1 cellular context compared by ENCODE assay signal in the genomic region with DNA sequence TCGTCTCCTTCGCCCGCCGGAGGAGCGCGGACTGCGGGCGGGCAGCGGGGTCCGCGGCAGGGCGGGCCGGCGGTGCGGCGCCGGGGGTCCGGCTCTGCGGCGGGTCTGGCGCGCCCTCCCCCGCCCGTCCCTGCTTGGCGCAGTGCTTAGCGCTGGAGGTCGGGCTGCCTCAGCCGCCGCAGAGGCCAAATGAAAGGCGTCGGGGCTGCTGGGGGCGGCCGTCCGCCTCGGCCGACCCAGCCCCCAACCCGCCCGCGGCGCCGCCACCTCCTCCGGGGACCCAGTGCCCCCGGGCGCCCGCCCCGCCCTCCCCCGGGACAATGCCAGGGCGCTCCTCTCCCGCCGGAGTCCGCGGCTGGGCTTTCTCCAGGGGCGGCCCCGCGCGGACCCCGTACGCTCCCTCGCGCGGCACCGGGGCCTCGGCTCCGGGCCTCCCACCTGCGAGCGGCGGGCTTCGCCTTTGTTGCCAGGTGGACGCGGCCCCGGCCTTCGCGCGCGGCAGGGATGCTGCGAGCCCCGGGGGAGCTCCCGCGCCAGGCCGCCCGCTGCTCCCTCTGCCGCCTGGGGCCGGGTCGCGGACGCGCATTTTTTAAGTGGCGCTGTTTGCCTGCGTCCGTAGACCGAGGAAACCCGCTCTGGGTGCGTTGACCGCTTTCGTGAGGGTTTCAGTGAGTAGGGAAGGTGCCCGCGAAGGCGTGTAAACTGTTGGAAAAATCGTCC.
TF ChIP-seq lines count a peak whose summit lies in the region.

No MANE protein-coding gene starts in this region.

TF ChIP-seq in K562, 482 proteins besides CTCF, POLR2A, EP300 and RAD21 (continued from another document):
- TF ChIP-seq, protein P1, sequence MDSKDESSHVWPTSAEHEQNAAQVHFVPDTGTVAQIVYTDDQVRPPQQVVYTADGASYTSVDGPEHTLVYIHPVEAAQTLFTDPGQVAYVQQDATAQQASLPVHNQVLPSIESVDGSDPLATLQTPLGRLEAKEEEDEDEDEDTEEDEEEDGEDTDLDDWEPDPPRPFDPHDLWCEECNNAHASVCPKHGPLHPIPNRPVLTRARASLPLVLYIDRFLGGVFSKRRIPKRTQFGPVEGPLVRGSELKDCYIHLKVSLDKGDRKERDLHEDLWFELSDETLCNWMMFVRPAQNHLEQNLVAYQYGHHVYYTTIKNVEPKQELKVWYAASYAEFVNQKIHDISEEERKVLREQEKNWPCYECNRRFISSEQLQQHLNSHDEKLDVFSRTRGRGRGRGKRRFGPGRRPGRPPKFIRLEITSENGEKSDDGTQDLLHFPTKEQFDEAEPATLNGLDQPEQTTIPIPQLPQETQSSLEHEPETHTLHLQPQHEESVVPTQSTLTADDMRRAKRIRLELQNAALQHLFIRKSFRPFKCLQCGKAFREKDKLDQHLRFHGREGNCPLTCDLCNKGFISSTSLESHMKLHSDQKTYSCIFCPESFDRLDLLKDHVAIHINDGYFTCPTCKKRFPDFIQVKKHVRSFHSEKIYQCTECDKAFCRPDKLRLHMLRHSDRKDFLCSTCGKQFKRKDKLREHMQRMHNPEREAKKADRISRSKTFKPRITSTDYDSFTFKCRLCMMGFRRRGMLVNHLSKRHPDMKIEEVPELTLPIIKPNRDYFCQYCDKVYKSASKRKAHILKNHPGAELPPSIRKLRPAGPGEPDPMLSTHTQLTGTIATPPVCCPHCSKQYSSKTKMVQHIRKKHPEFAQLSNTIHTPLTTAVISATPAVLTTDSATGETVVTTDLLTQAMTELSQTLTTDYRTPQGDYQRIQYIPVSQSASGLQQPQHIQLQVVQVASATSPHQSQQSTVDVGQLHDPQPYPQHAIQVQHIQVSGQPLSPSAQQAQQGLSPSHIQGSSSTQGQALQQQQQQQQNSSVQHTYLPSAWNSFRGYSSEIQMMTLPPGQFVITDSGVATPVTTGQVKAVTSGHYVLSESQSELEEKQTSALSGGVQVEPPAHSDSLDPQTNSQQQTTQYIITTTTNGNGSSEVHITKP (IDR thresholded peaks at IDR 0.05; ENCODE audit: partially characterized antibody), result no peak
- TF ChIP-seq NFIC (IDR thresholded peaks at IDR 0.05), result no peak
- no peak for TF ChIP-seq ZNF699 (CRISPR knock-in tag; IDR thresholded peaks at IDR 0.05; ENCODE audit: insufficient replicate concordance)
- no peak for TF ChIP-seq LARP7 (IDR thresholded peaks at IDR 0.05)
- TF ChIP-seq MECOM (CRISPR knock-in tag; IDR thresholded peaks at IDR 0.05), result no peak
- TF ChIP-seq PPARD (CRISPR knock-in tag; IDR thresholded peaks at IDR 0.05), result no peak
- TF ChIP-seq, protein P2, sequence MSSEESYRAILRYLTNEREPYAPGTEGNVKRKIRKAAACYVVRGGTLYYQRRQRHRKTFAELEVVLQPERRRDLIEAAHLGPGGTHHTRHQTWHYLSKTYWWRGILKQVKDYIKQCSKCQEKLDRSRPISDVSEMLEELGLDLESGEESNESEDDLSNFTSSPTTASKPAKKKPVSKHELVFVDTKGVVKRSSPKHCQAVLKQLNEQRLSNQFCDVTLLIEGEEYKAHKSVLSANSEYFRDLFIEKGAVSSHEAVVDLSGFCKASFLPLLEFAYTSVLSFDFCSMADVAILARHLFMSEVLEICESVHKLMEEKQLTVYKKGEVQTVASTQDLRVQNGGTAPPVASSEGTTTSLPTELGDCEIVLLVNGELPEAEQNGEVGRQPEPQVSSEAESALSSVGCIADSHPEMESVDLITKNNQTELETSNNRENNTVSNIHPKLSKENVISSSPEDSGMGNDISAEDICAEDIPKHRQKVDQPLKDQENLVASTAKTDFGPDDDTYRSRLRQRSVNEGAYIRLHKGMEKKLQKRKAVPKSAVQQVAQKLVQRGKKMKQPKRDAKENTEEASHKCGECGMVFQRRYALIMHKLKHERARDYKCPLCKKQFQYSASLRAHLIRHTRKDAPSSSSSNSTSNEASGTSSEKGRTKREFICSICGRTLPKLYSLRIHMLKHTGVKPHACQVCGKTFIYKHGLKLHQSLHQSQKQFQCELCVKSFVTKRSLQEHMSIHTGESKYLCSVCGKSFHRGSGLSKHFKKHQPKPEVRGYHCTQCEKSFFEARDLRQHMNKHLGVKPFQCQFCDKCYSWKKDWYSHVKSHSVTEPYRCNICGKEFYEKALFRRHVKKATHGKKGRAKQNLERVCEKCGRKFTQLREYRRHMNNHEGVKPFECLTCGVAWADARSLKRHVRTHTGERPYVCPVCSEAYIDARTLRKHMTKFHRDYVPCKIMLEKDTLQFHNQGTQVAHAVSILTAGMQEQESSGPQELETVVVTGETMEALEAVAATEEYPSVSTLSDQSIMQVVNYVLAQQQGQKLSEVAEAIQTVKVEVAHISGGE (CRISPR knock-in tag; IDR thresholded peaks at IDR 0.05), result no peak
- no peak for TF ChIP-seq ZNF717 (CRISPR knock-in tag; IDR thresholded peaks at IDR 0.05)
- TF ChIP-seq IRF2 (CRISPR knock-in tag; IDR thresholded peaks at IDR 0.05), result no peak
- TF ChIP-seq GABPA (tag; conservative IDR thresholded peaks at IDR 0.05; ENCODE audit: low read depth), result no peak
- TF ChIP-seq, protein P3, sequence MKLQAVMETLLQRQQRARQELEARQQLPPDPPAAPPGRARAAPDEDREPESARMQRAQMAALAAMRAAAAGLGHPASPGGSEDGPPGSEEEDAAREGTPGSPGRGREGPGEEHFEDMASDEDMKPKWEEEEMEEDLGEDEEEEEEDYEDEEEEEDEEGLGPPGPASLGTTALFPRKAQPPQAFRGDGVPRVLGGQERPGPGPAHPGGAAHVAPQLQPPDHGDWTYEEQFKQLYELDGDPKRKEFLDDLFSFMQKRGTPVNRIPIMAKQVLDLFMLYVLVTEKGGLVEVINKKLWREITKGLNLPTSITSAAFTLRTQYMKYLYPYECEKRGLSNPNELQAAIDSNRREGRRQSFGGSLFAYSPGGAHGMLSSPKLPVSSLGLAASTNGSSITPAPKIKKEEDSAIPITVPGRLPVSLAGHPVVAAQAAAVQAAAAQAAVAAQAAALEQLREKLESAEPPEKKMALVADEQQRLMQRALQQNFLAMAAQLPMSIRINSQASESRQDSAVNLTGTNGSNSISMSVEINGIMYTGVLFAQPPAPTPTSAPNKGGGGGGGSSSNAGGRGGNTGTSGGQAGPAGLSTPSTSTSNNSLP (IDR thresholded peaks at IDR 0.05; ENCODE audit: borderline replicate concordance, low read depth, low read length), result no peak
- no peak for TF ChIP-seq SMAD2 (IDR thresholded peaks at IDR 0.05; ENCODE audit: low read depth, low read length)
- no peak for TF ChIP-seq PCBP2 (IDR thresholded peaks at IDR 0.05; ENCODE audit: low read depth, low read length, poor library complexity, severe bottlenecking)
- TF ChIP-seq ELF2 (CRISPR knock-in tag; IDR thresholded peaks at IDR 0.05), result no peak
- TF ChIP-seq ZNF668 (CRISPR knock-in tag; IDR thresholded peaks at IDR 0.05), result no peak
- TF ChIP-seq TCFL5 (CRISPR knock-in tag; conservative IDR thresholded peaks at IDR 0.05), result no peak
- TF ChIP-seq L3MBTL2 (IDR thresholded peaks at IDR 0.05), result peak; percentile 23; the same call in 1 of the 2 replicates
- TF ChIP-seq, protein P4, sequence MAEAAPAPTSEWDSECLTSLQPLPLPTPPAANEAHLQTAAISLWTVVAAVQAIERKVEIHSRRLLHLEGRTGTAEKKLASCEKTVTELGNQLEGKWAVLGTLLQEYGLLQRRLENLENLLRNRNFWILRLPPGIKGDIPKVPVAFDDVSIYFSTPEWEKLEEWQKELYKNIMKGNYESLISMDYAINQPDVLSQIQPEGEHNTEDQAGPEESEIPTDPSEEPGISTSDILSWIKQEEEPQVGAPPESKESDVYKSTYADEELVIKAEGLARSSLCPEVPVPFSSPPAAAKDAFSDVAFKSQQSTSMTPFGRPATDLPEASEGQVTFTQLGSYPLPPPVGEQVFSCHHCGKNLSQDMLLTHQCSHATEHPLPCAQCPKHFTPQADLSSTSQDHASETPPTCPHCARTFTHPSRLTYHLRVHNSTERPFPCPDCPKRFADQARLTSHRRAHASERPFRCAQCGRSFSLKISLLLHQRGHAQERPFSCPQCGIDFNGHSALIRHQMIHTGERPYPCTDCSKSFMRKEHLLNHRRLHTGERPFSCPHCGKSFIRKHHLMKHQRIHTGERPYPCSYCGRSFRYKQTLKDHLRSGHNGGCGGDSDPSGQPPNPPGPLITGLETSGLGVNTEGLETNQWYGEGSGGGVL (CRISPR knock-in tag; IDR thresholded peaks at IDR 0.05), result no peak
- TF ChIP-seq TAF15 (IDR thresholded peaks at IDR 0.05; ENCODE audit: low read depth, low read length), result no peak
- TF ChIP-seq GTF2A2 (tag; IDR thresholded peaks at IDR 0.05), result 0 out of 2 replicates have a peak, but pooled peaks have one; percentile 12
- no peak for TF ChIP-seq NCOA1 (IDR thresholded peaks at IDR 0.05; ENCODE audit: low read depth)
- TF ChIP-seq NRF1 (conservative IDR thresholded peaks at IDR 0.05 in 1 of 2, IDR thresholded peaks at IDR 0.05 in 1 of 2), result no peak
- TF ChIP-seq, protein P5, sequence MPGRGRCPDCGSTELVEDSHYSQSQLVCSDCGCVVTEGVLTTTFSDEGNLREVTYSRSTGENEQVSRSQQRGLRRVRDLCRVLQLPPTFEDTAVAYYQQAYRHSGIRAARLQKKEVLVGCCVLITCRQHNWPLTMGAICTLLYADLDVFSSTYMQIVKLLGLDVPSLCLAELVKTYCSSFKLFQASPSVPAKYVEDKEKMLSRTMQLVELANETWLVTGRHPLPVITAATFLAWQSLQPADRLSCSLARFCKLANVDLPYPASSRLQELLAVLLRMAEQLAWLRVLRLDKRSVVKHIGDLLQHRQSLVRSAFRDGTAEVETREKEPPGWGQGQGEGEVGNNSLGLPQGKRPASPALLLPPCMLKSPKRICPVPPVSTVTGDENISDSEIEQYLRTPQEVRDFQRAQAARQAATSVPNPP (IDR thresholded peaks at IDR 0.05; ENCODE audit: borderline replicate concordance, insufficient read depth, insufficient read length), result no peak
- no peak for TF ChIP-seq MEIS2 (IDR thresholded peaks at IDR 0.05; ENCODE audit: partially characterized antibody)
- TF ChIP-seq CXXC5 (CRISPR knock-in tag; IDR thresholded peaks at IDR 0.05), result peak; percentile 48
- TF ChIP-seq ZNF134 (CRISPR knock-in tag; conservative IDR thresholded peaks at IDR 0.05), result no peak
- TF ChIP-seq, protein P6, sequence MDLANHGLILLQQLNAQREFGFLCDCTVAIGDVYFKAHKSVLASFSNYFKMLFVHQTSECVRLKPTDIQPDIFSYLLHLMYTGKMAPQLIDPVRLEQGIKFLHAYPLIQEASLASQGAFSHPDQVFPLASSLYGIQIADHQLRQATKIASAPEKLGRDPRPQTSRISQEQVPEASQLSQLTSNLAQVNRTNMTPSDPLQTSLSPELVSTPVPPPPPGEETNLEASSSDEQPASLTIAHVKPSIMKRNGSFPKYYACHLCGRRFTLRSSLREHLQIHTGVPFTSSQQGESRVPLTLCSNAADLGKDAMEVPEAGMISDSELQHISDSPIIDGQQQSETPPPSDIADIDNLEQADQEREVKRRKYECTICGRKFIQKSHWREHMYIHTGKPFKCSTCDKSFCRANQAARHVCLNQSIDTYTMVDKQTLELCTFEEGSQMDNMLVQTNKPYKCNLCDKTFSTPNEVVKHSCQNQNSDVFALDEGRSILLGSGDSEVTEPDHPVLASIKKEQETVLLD (IDR thresholded peaks at IDR 0.05), result no peak
- TF ChIP-seq, protein P7, sequence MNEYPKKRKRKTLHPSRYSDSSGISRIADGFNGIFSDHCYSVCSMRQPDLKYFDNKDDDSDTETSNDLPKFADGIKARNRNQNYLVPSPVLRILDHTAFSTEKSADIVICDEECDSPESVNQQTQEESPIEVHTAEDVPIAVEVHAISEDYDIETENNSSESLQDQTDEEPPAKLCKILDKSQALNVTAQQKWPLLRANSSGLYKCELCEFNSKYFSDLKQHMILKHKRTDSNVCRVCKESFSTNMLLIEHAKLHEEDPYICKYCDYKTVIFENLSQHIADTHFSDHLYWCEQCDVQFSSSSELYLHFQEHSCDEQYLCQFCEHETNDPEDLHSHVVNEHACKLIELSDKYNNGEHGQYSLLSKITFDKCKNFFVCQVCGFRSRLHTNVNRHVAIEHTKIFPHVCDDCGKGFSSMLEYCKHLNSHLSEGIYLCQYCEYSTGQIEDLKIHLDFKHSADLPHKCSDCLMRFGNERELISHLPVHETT (CRISPR knock-in tag; conservative IDR thresholded peaks at IDR 0.05 in 1 of 2, IDR thresholded peaks at IDR 0.05 in 1 of 2), result no peak
- TF ChIP-seq ETV5 (CRISPR knock-in tag; IDR thresholded peaks at IDR 0.05; ENCODE audit: low read depth), result no peak
- no peak for TF ChIP-seq TAF9B (IDR thresholded peaks at IDR 0.05; ENCODE audit: partially characterized antibody)
- TF ChIP-seq ZNF197 (CRISPR knock-in tag; IDR thresholded peaks at IDR 0.05; ENCODE audit: low read depth), result no peak
- TF ChIP-seq KLF16 (IDR thresholded peaks at IDR 0.05), result no peak
- TF ChIP-seq MCM7 (IDR thresholded peaks at IDR 0.05), result no peak
TF ChIP-seq in K562: peak in this region for 28.
